In genomic region chr3:113607219-113607596, GRCh38 we compare ENCODE assay signal across 10 cellular contexts.
DNase-seq lines count a peak whose midpoint lies in the region; ATAC-seq and TF ChIP-seq lines count a peak whose summit lies in the region.
"Had no signal": no experiment of that assay in that cellular context is flagged by ENCODE, and none has a peak within 500 bp of the region (broad histone marks: within the 10 kb centered on the region; RNA-seq: fewer than 3 reads in every experiment).

No MANE protein-coding gene starts in this region.

- in situ Hi-C loops in GM13977 (cut with MboI; ENCODE audit: low pct_unique_long_range_greater_than_20kb, low sequenced_read_pairs, unreplicated experiment), result no loop called here

- ATAC-seq in DND-41 (ENCODE audit: insufficient read depth, low read depth) (peak; percentile 21; the same call in 2 of the 3 replicates), GM19463 (IDR thresholded peaks at IDR 0.05; ENCODE audit: unreplicated experiment) (peak; percentile 14), memory B cell (ENCODE audit: low read depth) (no peak)

- H3K4me3 ChIP-seq in DND-41 (ENCODE audit: low read depth in 1 of 2, low read length in 2 of 2), result peak overlapping the region in 1 of 2 experiments; percentile 40; a peak in 2 of 4 replicates
- H3K4me3 ChIP-seq in Jurkat, Clone E6-1 (ENCODE audit: low read length), result peak overlapping the region; percentile 15
- H3K4me3 ChIP-seq: stomach had no signal

- no peaks in the 10 kb centered on the region for H3K27me3 ChIP-seq in DND-41 (ENCODE audit: insufficient read depth, low read length, poor library complexity)
- H3K27me3 ChIP-seq: stomach had no signal

- H3K9me3 Mint-ChIP-seq in memory B cell, result no peaks in the 10 kb centered on the region

- H3K4me1 ChIP-seq in DND-41 (ENCODE audit: insufficient read depth, low read length), result peaks cover 32% of the 10 kb centered on the region

- no peaks in the 10 kb centered on the region for H3K27me3 Mint-ChIP-seq in memory B cell

- peak overlapping the region; percentile 26; the same call in 1 of the 2 replicates for H3K9ac ChIP-seq in DND-41 (ENCODE audit: low read depth, low read length)

- H3K4me1 Mint-ChIP-seq in memory B cell, result peaks cover 11% of the 10 kb centered on the region

- H3K36me3 Mint-ChIP-seq in memory B cell, result peaks cover 27% of the 10 kb centered on the region

- H3K4me2 ChIP-seq in DND-41 (ENCODE audit: insufficient read depth, low read length), result peak overlapping the region; percentile 64

- H4K20me1 ChIP-seq in DND-41 (ENCODE audit: insufficient read depth, low read length), result no peaks in the 10 kb centered on the region

- no peaks in the 10 kb centered on the region for H3K36me3 ChIP-seq in DND-41 (ENCODE audit: insufficient read depth, low read length)

- H3K9me3 ChIP-seq in DND-41 (ENCODE audit: insufficient read depth, low read length, severe bottlenecking), result no peaks in the 10 kb centered on the region
- H3K9me3 ChIP-seq: stomach had no signal

- H2AFZ ChIP-seq in DND-41 (ENCODE audit: low read depth, low read length), result peak overlapping the region; percentile 33

- DNase-seq in DND-41, result no peak
- no peak for DNase-seq in Jurkat, Clone E6-1 (ENCODE audit: low read depth, low spot score)
- DNase-seq in memory B cell (ENCODE audit: low spot score in 2 of 2), result no peak
- DNase-seq in GM13977 (ENCODE audit: low spot score), result no peak
- DNase-seq in GDM1 (lab: John Stamatoyannopoulos, UW), result no peak
- DNase-seq in HUDEP-2 (lab: John Stamatoyannopoulos, UW; ENCODE audit: unreplicated experiment in 76 of 76), result no peak
- DNase-seq in SKM-1 (lab: John Stamatoyannopoulos, UW; ENCODE audit: unreplicated experiment), result no peak
- DNase-seq: NCI-H1105, stomach had no signal

- peak overlapping the region; percentile 47 for H3K27ac Mint-ChIP-seq in memory B cell

- H3K27ac ChIP-seq in DND-41 (ENCODE audit: low read length), result peak overlapping the region; percentile 72
- H3K27ac ChIP-seq: stomach had no signal

- no peak for TF ChIP-seq CTCF in DND-41 (IDR thresholded peaks at IDR 0.05; ENCODE audit: borderline replicate concordance, extremely low read depth, low read length, poor library complexity, severe bottlenecking)
- TF ChIP-seq CTCF in GM13977 (IDR thresholded peaks at IDR 0.05; ENCODE audit: extremely low read depth, insufficient read depth, missing control alignments), result no peak

- H3K79me2 ChIP-seq in DND-41 (ENCODE audit: insufficient read depth, low read length), result no peaks in the 10 kb centered on the region

- H3K4me3 Mint-ChIP-seq in memory B cell, result no peak overlapping the region
